20 cellular contexts compared by ENCODE assay signal in the genomic region with DNA sequence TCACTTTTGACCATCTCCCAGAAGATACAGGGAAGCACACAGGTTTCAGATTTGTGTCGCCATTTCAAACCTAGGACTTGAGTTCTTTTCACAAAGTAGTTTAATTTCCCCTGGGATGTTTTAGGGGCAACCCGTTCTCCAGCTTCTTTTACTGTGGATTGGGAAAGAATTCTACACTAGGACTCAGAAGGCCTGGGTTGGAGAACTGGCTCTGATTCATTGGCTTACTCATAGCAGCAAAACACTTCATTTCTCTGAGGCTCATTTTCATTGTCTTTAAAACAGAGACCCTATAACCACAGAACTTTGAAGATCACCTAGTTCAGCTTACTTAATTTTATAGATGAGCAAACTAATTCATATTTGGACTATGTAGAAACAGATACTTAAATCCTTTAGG.
DNase-seq lines count a peak whose midpoint lies in the region; TF ChIP-seq lines count a peak whose summit lies in the region.
"Had no signal": no experiment of that assay in that cellular context is flagged by ENCODE, and none has a peak within 500 bp of the region (broad histone marks: within the 10 kb centered on the region; RNA-seq: fewer than 3 reads in every experiment).

No MANE protein-coding gene starts in this region.

- DNase-seq in ELR (ENCODE audit: low read depth) (peak; percentile 42), adipocyte (ENCODE audit: low read depth) (peak; percentile 73), fibroblast of mammary gland (ENCODE audit: low read depth) (peak; percentile 93), skeletal muscle cell (ENCODE audit: low read depth) (peak; percentile 81), NCI-H1092 (lab: John Stamatoyannopoulos, UW) (no peak), tibial artery (no peak), cerebellar nuclear complex (lab: John Stamatoyannopoulos, UW) (no peak), NCI-H82 treated with DMSO at 0.1 percent for 48 hours (lab: John Stamatoyannopoulos, UW; ENCODE audit: unreplicated experiment) (no peak)
- DNase-seq: activated CD4-positive, alpha-beta T cell treated with anti-CD3 and anti-CD28 coated beads for 36 hours; activated effector memory CD4-positive, alpha-beta T cell treated with Interleukin-2 at 50 U/mL for 16 hours; kidney; MM.1S; NCI-H187; NCI-H446; nephron progenitor cell; spleen; stimulated activated CD8-positive, alpha-beta memory T cell treated with anti-CD3 and anti-CD28 coated beads, Interleukin-4, amount 100 ng/mL, for 48 hours; substantia nigra had no signal

- H3K4me1 ChIP-seq in adipocyte (ENCODE audit: control insufficient read depth, insufficient read depth, low read length) = peaks cover 21% of the 10 kb centered on the region
- no peaks in the 10 kb centered on the region for H3K4me1 ChIP-seq in tibial artery
- H3K4me1 ChIP-seq: spleen had no signal

- H3K9me3 ChIP-seq in adipocyte (ENCODE audit: control insufficient read depth, low read length) (no peaks in the 10 kb centered on the region), tibial artery (no peaks in the 10 kb centered on the region)
- H3K9me3 ChIP-seq: prostate gland had no signal

- H3K36me3 ChIP-seq in adipocyte (ENCODE audit: control insufficient read depth, insufficient read depth, low read length, severe bottlenecking) = no peaks in the 10 kb centered on the region
- H3K36me3 ChIP-seq in tibial artery = no peaks in the 10 kb centered on the region
- H3K36me3 ChIP-seq: BLaER1 treated with 17β-estradiol and CSF1 and Interleukin-3, amounts not matched to agents 10 nM and 100 nM; prostate gland; spleen had no signal

- H3K27me3 ChIP-seq in adipocyte (replicated peaks; ENCODE audit: control insufficient read depth, insufficient read depth, low read length) = no peaks in the 10 kb centered on the region
- no peaks in the 10 kb centered on the region for H3K27me3 ChIP-seq in tibial artery
- H3K27me3 ChIP-seq: BLaER1 treated with 17β-estradiol and CSF1 and Interleukin-3, amounts not matched to agents 10 nM and 100 nM had no signal

- no peak overlapping the region for H3K27ac ChIP-seq in tibial artery
- H3K27ac ChIP-seq: BLaER1 treated with 17β-estradiol and CSF1 and Interleukin-3, amounts not matched to agents 10 nM and 100 nM; prostate gland; spleen had no signal

- intact Hi-C loops in tibial artery (cut with DNase I; ENCODE audit: low total_unique reads) = no loop called here

- peak overlapping the region; percentile 7 for H3K4me3 ChIP-seq in adipocyte (ENCODE audit: low read length)
- no peak overlapping the region for H3K4me3 ChIP-seq in fibroblast of mammary gland (ENCODE audit: control insufficient read depth, low read depth, low read length)
- no peak overlapping the region for H3K4me3 ChIP-seq in skeletal muscle cell (ENCODE audit: low read depth, low read length)
- no peak overlapping the region for H3K4me3 ChIP-seq in tibial artery
- H3K4me3 ChIP-seq: BLaER1 treated with 17β-estradiol and CSF1 and Interleukin-3, amounts not matched to agents 10 nM and 100 nM; prostate gland; spleen had no signal

- TF ChIP-seq CTCF in fibroblast of mammary gland (conservative IDR thresholded peaks at IDR 0.05; ENCODE audit: control insufficient read depth, insufficient read depth, low read depth, low read length) (no peak), tibial artery (IDR thresholded peaks at IDR 0.05) (no peak)

- no peak overlapping the region for H3K9ac ChIP-seq in adipocyte (ENCODE audit: low read length)
- H3K9ac ChIP-seq: BLaER1 treated with 17β-estradiol and CSF1 and Interleukin-3, amounts not matched to agents 10 nM and 100 nM had no signal

Comparison
In these comparisons a context has a peak if more than half of its experiments do, and no peak if none do; other contexts are left out.
1. DNase-seq: peak in ELR (single experiment), adipocyte (single experiment), fibroblast of mammary gland (single experiment) and skeletal muscle cell (single experiment); none in NCI-H1092 (single experiment), tibial artery (0 of 2), cerebellar nuclear complex (0 of 2) and NCI-H82 treated with DMSO at 0.1 percent for 48 hours (single experiment).